In genomic region chr20:50029697-50030428, GRCh38 we compare ENCODE assay signal across 9 cellular contexts. TPM values are rescaled to one million over a fixed set of nuclear protein-coding genes. Genes with fewer than 3 reads are reported as not detected.
A peak's percentile ranks its signal among the peaks of the same experiment; 100 is the strongest.
DNase-seq lines count a peak whose midpoint lies in the region; ATAC-seq, FAIRE-seq and TF ChIP-seq lines count a peak whose summit lies in the region.
"Had no signal": no experiment of that assay in that cellular context is flagged by ENCODE, and none has a peak within 500 bp of the region (broad histone marks: within the 10 kb centered on the region; RNA-seq: fewer than 3 reads in every experiment).

No MANE protein-coding gene starts in this region.

- H3K27me3 ChIP-seq in gastroesophageal sphincter, result no peaks in the 10 kb centered on the region

- peak; percentile 70 for DNase-seq in ELF-1 (ENCODE audit: low read depth, low spot score)
- peak; percentile 47 for DNase-seq in SW480 (ENCODE audit: low spot score)
- DNase-seq in pulmonary artery endothelial cell (ENCODE audit: low read depth, low spot score), result peak; percentile 72
- no peak for DNase-seq in NCI-H774 (lab: John Stamatoyannopoulos, UW)
- DNase-seq in GM12892 (ENCODE audit: insufficient read length), result no peak
- DNase-seq in SIG-M5 (lab: John Stamatoyannopoulos, UW), result no peak
- DNase-seq: activated CD8-positive, alpha-beta memory T cell treated with anti-CD3 and anti-CD28 coated beads for 24 hours had no signal

- no peak for TF ChIP-seq CTCF in gastroesophageal sphincter (IDR thresholded peaks at IDR 0.05)

- no peak overlapping the region for H3K4me3 ChIP-seq in gastroesophageal sphincter

- TF ChIP-seq POLR2A in gastroesophageal sphincter (IDR thresholded peaks at IDR 0.05) (no peak), GM12892 (IDR thresholded peaks at IDR 0.05; ENCODE audit: low read depth, low read length) (no peak)

- H3K4me1 ChIP-seq in gastroesophageal sphincter, result peaks cover 0 to 66% (median 8%) of the 10 kb centered on the region in 3 donors

- H3K9me3 ChIP-seq in gastroesophageal sphincter, result no peaks in the 10 kb centered on the region

- no peak for FAIRE-seq in GM12892 (lab: Jason Lieb, UNC)

- H3K27ac ChIP-seq in gastroesophageal sphincter, result peak overlapping the region in 2 of 4 donors; percentile 53 to 64

- no peaks in the 10 kb centered on the region for H3K36me3 ChIP-seq in gastroesophageal sphincter

- ATAC-seq in gastroesophageal sphincter (peak; percentile 38), GM18870 (IDR thresholded peaks at IDR 0.05; ENCODE audit: unreplicated experiment) (no peak)

- WGBS in gastroesophageal sphincter (ENCODE audit: low coverage in 1 of 2), 2 donors, result 64% methylated on average over 10 of the region's 19 CpGs; no CpG with 5 or more reads in 1 of the 2 donors

- no peak for TF ChIP-seq EP300 in gastroesophageal sphincter (IDR thresholded peaks at IDR 0.05)

RNA-seq across cellular contexts. Expression of gene SNAI1, which starts 47.1 kb away (rescaled TPM):
- total RNA-seq in gastroesophageal sphincter (1 to 10 TPM in 3 of 4 donors, under 1 TPM in 1; 0.79 to 2.6 (median 1.2) TPM), pulmonary artery endothelial cell (0.86 and 2.1 TPM in 2 replicates)
- polyA plus RNA-seq in GM12892 (2012; ENCODE audit: missing spikeins), result 0.36 TPM

Comparison
In these comparisons a context has a peak if more than half of its experiments do, and no peak if none do; other contexts are left out.
1. DNase-seq: peak in ELF-1 (single experiment), SW480 (single experiment) and pulmonary artery endothelial cell (single experiment); none in NCI-H774 (single experiment), GM12892 (single experiment) and SIG-M5 (single experiment).